In the genomic region with DNA sequence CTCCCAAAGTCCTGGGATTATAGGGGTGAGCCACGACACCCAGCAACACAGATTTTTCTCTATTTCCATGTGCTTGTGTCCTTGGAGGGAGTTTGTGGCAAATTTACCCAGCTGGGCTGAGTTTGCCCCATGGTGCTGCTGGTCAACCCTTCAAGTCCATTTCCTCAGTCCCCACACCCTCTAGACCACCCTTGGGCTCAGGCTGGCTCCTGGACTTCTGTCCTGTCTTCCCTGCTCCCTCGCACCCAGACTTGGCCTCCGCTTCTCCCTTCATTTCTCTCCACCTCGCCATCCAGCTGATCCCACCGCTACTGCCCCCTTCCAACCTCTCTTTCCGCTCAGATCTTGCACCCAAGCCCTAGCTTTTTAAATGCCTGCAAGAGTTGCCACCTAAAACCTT, we compare ENCODE assay signal across 22 cellular contexts. TPM values are rescaled to one million over a fixed set of nuclear protein-coding genes. Genes with fewer than 3 reads are reported as not detected.
A peak's percentile ranks its signal among the peaks of the same experiment; 100 is the strongest.
DNase-seq lines count a peak whose midpoint lies in the region; ATAC-seq and TF ChIP-seq lines count a peak whose summit lies in the region.
"Had no signal": no experiment of that assay in that cellular context is flagged by ENCODE, and none has a peak within 500 bp of the region (broad histone marks: within the 10 kb centered on the region; RNA-seq: fewer than 3 reads in every experiment).

No MANE protein-coding gene starts in this region.

- WGBS in psoas muscle, 3 donors, result 94 to 97% (median 96%) methylated on average over 6 of the region's 6 CpGs

- H3K27ac ChIP-seq in psoas muscle, result no peak overlapping the region
- H3K27ac ChIP-seq: 22Rv1; BLaER1 treated with 17β-estradiol and CSF1 and Interleukin-3, amounts not matched to agents 10 nM and 100 nM had no signal

- peaks cover 19% of the 10 kb centered on the region for H3K4me1 Mint-ChIP-seq in T-helper 2 cell treated with Interferon-gamma antibody and Interleukin-4, amounts not matched to agents 5 μg/mL and 100 μg/mL, for 36 hours (ENCODE audit: low read depth)
- H3K4me1 Mint-ChIP-seq in stimulated activated effector memory CD8-positive, alpha-beta T cell treated with anti-CD3 and anti-CD28 coated beads, Interleukin-12 subunit alpha, Interleukin-12 subunit beta, amount 100 ng/mL, for 72 hours, result peaks cover 22% of the 10 kb centered on the region
- H3K4me1 Mint-ChIP-seq: CD14-positive monocyte had no signal

- ATAC-seq in mucosa of descending colon (no peak), psoas muscle (no peak)
- ATAC-seq in stimulated activated effector memory CD8-positive, alpha-beta T cell treated with anti-CD3 and anti-CD28 coated beads, Interleukin-12 subunit alpha, Interleukin-12 subunit beta, amount 100 ng/mL, for 72 hours, result no peak
- ATAC-seq: GM23338 had no signal

- no peaks in the 10 kb centered on the region for H3K27me3 ChIP-seq in psoas muscle (ENCODE audit: insufficient read depth in 3 of 3, low read length in 2 of 3)
- H3K27me3 ChIP-seq: BE2C; BLaER1 treated with 17β-estradiol and CSF1 and Interleukin-3, amounts not matched to agents 10 nM and 100 nM had no signal

- H3K4me3 ChIP-seq in mucosa of descending colon (no peak overlapping the region), psoas muscle (no peak overlapping the region)
- H3K4me3 ChIP-seq: BLaER1 treated with 17β-estradiol and CSF1 and Interleukin-3, amounts not matched to agents 10 nM and 100 nM; GM23338; HAP-1 had no signal

- intact Hi-C loops in mucosa of descending colon (cut with DNase I, micrococcal nuclease) (no loop called here), psoas muscle (cut with DNase I) (no loop called here)

- no peaks in the 10 kb centered on the region for H3K36me3 Mint-ChIP-seq in T-helper 2 cell treated with Interferon-gamma antibody and Interleukin-4, amounts not matched to agents 5 μg/mL and 100 μg/mL, for 36 hours (ENCODE audit: low read depth)
- H3K36me3 Mint-ChIP-seq in stimulated activated effector memory CD8-positive, alpha-beta T cell treated with anti-CD3 and anti-CD28 coated beads, Interleukin-12 subunit alpha, Interleukin-12 subunit beta, amount 100 ng/mL, for 72 hours, result no peaks in the 10 kb centered on the region
- H3K36me3 Mint-ChIP-seq: CD14-positive monocyte; CD8-positive, alpha-beta memory T cell had no signal

- no peak for TF ChIP-seq CTCF in mucosa of descending colon (IDR thresholded peaks at IDR 0.05)
- TF ChIP-seq CTCF in psoas muscle (IDR thresholded peaks at IDR 0.05), result no peak

- H3K9me3 ChIP-seq in mucosa of descending colon (no peaks in the 10 kb centered on the region), psoas muscle (no peaks in the 10 kb centered on the region)
- H3K9me3 ChIP-seq: BE2C, HAP-1 had no signal

- no peak for DNase-seq in T-helper 2 cell treated with Interferon-gamma antibody and Interleukin-4, amounts not matched to agents 5 μg/mL and 100 μg/mL, for 36 hours (ENCODE audit: low spot score)
- DNase-seq in T-helper 2 cell (no peak), H4 (ENCODE audit: low spot score) (peak; percentile 1), mucosa of descending colon (peak in 2 of 3 donors; percentile 15 to 27), psoas muscle (no peak)
- DNase-seq in stimulated activated effector memory CD8-positive, alpha-beta T cell treated with anti-CD3 and anti-CD28 coated beads, Interleukin-12 subunit alpha, Interleukin-12 subunit beta, amount 100 ng/mL, for 72 hours (ENCODE audit: low spot score in 2 of 2), result no peak
- no peak for DNase-seq in activated CD4-positive, CD25-positive, alpha-beta regulatory T cell (lab: John Stamatoyannopoulos, UW)
- DNase-seq: BE2C; CD4-positive, alpha-beta T cell; CD8-positive, alpha-beta memory T cell; DMS 273 treated with DMSO at 0.1 percent for 48 hours; DMS79 treated with DMSO at 0.1 percent for 48 hours; GF-D8; HFFc6 had no signal

- H3K27ac Mint-ChIP-seq in T-helper 2 cell treated with Interferon-gamma antibody and Interleukin-4, amounts not matched to agents 5 μg/mL and 100 μg/mL, for 36 hours, result peak overlapping the region; percentile 38
- H3K27ac Mint-ChIP-seq in stimulated activated effector memory CD8-positive, alpha-beta T cell treated with anti-CD3 and anti-CD28 coated beads, Interleukin-12 subunit alpha, Interleukin-12 subunit beta, amount 100 ng/mL, for 72 hours, result peak overlapping the region; percentile 57
- H3K27ac Mint-ChIP-seq: CD14-positive monocyte; CD4-positive, alpha-beta T cell; CD8-positive, alpha-beta memory T cell; GM23338; HFFc6 had no signal

- H3K36me3 ChIP-seq in mucosa of descending colon (ENCODE audit: low read depth) (no peaks in the 10 kb centered on the region), psoas muscle (ENCODE audit: insufficient read depth in 1 of 2, low read depth in 1 of 2) (no peaks in the 10 kb centered on the region)
- H3K36me3 ChIP-seq: BE2C; BLaER1 treated with 17β-estradiol and CSF1 and Interleukin-3, amounts not matched to agents 10 nM and 100 nM; HAP-1 had no signal

- H3K4me3 Mint-ChIP-seq in T-helper 2 cell treated with Interferon-gamma antibody and Interleukin-4, amounts not matched to agents 5 μg/mL and 100 μg/mL, for 36 hours, result no peak overlapping the region
- no peak overlapping the region for H3K4me3 Mint-ChIP-seq in stimulated activated effector memory CD8-positive, alpha-beta T cell treated with anti-CD3 and anti-CD28 coated beads, Interleukin-12 subunit alpha, Interleukin-12 subunit beta, amount 100 ng/mL, for 72 hours
- H3K4me3 Mint-ChIP-seq: CD14-positive monocyte; CD4-positive, alpha-beta T cell; CD8-positive, alpha-beta memory T cell; GM23338; HFFc6 had no signal

- peaks cover 2% of the 10 kb centered on the region for H3K27me3 Mint-ChIP-seq in T-helper 2 cell treated with Interferon-gamma antibody and Interleukin-4, amounts not matched to agents 5 μg/mL and 100 μg/mL, for 36 hours (ENCODE audit: low read depth)

- H3K4me1 ChIP-seq in mucosa of descending colon (ENCODE audit: low read depth) (peaks cover 10% of the 10 kb centered on the region), psoas muscle (no peaks in the 10 kb centered on the region)
- H3K4me1 ChIP-seq: BE2C, HAP-1 had no signal

- H3K9me3 Mint-ChIP-seq in T-helper 2 cell treated with Interferon-gamma antibody and Interleukin-4, amounts not matched to agents 5 μg/mL and 100 μg/mL, for 36 hours, result no peaks in the 10 kb centered on the region
- no peaks in the 10 kb centered on the region for H3K9me3 Mint-ChIP-seq in stimulated activated effector memory CD8-positive, alpha-beta T cell treated with anti-CD3 and anti-CD28 coated beads, Interleukin-12 subunit alpha, Interleukin-12 subunit beta, amount 100 ng/mL, for 72 hours
- H3K9me3 Mint-ChIP-seq: CD4-positive, alpha-beta T cell; CD8-positive, alpha-beta memory T cell; HFFc6 had no signal

RNA-seq across cellular contexts. Expression of gene RHOV, which starts 7.3 kb away (rescaled TPM):
- 0.41 TPM in 1 of 2 replicates, not detected in the other for total RNA-seq in H4 (2014; rRNA removed; shearing (Covaris generic))
- total RNA-seq in mucosa of descending colon (1 to 10 TPM; 1.6 to 6.2 (median 3.5) TPM), psoas muscle (not detected)
- under 1 TPM in 2 of 3 donors, not detected in 1; 0.10 to 0.23 TPM for polyA plus RNA-seq in psoas muscle
- polyA plus RNA-seq: CD14-positive monocyte; CD8-positive, alpha-beta memory T cell had no signal

RNA-seq across cellular contexts. Expression of gene VPS18, which starts 12.9 kb away (rescaled TPM):
- total RNA-seq in H4 (2014; rRNA removed; shearing (Covaris generic)), result 13.3 and 18.5 TPM in 2 replicates
- total RNA-seq in mucosa of descending colon (10 to 100 TPM; 14.1 to 21.1 (median 18.0) TPM), psoas muscle (10 to 100 TPM in 3 of 4 donors, 1 to 10 TPM in 1; 8.1 to 20.5 (median 16.3) TPM)
- 10 to 100 TPM in 2 of 3 donors, 1 to 10 TPM in 1; 8.4 to 16.9 (median 12.3) TPM for polyA plus RNA-seq in psoas muscle

RNA-seq across cellular contexts. Expression of gene SPINT1, which starts 37.5 kb away (rescaled TPM):
- total RNA-seq in H4 (2014; rRNA removed; shearing (Covaris generic)), result 0.02 TPM in 1 of 2 replicates, not detected in the other
- total RNA-seq in mucosa of descending colon, result 100 to 1,000 TPM; 167 to 415 (median 324) TPM
- total RNA-seq in psoas muscle, result under 1 TPM; 0.19 to 0.54 (median 0.24) TPM
- polyA plus RNA-seq in psoas muscle, result under 1 TPM; 0.03 to 0.19 (median 0.17) TPM
- total RNA-seq: G401 had no signal

RNA-seq across cellular contexts. Expression of gene DLL4, which starts 47.8 kb away (rescaled TPM):
- total RNA-seq in H4 (2014; rRNA removed; shearing (Covaris generic)), result 0.10 TPM in 1 of 2 replicates, not detected in the other
- 10 to 100 TPM in 2 of 3 donors, 1 to 10 TPM in 1; 9.4 to 23.0 (median 15.6) TPM for total RNA-seq in mucosa of descending colon
- 10 to 100 TPM in 1 of 4 donors, 1 to 10 TPM in 3; 7.2 to 13.1 (median 9.2) TPM for total RNA-seq in psoas muscle
- 1 to 10 TPM; 4.0 to 6.1 (median 6.0) TPM for polyA plus RNA-seq in psoas muscle
- total RNA-seq: CD8-positive, alpha-beta memory T cell; Daoy had no signal
- polyA plus RNA-seq: CD14-positive monocyte; CD8-positive, alpha-beta memory T cell had no signal

RNA-seq across cellular contexts. Expression of gene PPP1R14D, which starts 52.8 kb away (rescaled TPM):
- total RNA-seq in H4 (2014; rRNA removed; shearing (Covaris generic)), result not detected in 2 replicates
- 100 to 1,000 TPM in 2 of 3 donors, 10 to 100 TPM in 1; 57.5 to 186 (median 154) TPM for total RNA-seq in mucosa of descending colon
- total RNA-seq in psoas muscle, result not detected
- polyA plus RNA-seq in psoas muscle, result not detected
- total RNA-seq: CD4-positive, alpha-beta T cell; CD8-positive, alpha-beta memory T cell; Daoy; G401; GM23338; HFFc6 had no signal
- polyA plus RNA-seq: AG04450; CD14-positive monocyte; CD8-positive, alpha-beta memory T cell; GM23338 had no signal

Comparison
In these comparisons a context has a peak if more than half of its experiments do, and no peak if none do; other contexts are left out.
1. DNase-seq: peak in H4 (single experiment) and mucosa of descending colon (2 of 3); none in T-helper 2 cell treated with Interferon-gamma antibody and Interleukin-4, amounts not matched to agents 5 μg/mL and 100 μg/mL, for 36 hours (single experiment), T-helper 2 cell (0 of 5), stimulated activated effector memory CD8-positive, alpha-beta T cell treated with anti-CD3 and anti-CD28 coated beads, Interleukin-12 subunit alpha, Interleukin-12 subunit beta, amount 100 ng/mL, for 72 hours (0 of 2), activated CD4-positive, CD25-positive, alpha-beta regulatory T cell (0 of 4) and psoas muscle (0 of 2).
2. RNA of gene SPINT1, which starts 37.5 kb away (total RNA-seq): 167 to 415 TPM in mucosa of descending colon; 0.19 to 0.54 TPM in psoas muscle and 0.02 TPM in H4; every median in the first group is over 100 times any median in the second.